30 cellular contexts compared by ENCODE assay signal in genomic region chr3:187161556-187161955, GRCh38. TPM values are rescaled to one million over a fixed set of nuclear protein-coding genes. Genes with fewer than 3 reads are reported as not detected.
"Had no signal": no experiment of that assay in that cellular context is flagged by ENCODE, and none has a peak within 500 bp of the region (broad histone marks: within the 10 kb centered on the region; RNA-seq: fewer than 3 reads in every experiment).

No MANE protein-coding gene starts in this region.

- H3K27me3 Mint-ChIP-seq: activated T-cell treated with anti-CD3 and anti-CD28 coated beads, Interleukin-2, amount 50 U/mL, for 24 hours had no signal

- DNase-seq: activated CD4-positive, alpha-beta memory T cell treated with anti-CD3 and anti-CD28 coated beads, Interleukin-2, amount 10 ng/mL, durations not matched to agents 7 days and 5 days; activated CD4-positive, alpha-beta T cell treated with anti-CD3 and anti-CD28 coated beads for 1 hour; activated CD4-positive, alpha-beta T cell treated with anti-CD3 and anti-CD28 coated beads, Interleukin-2, amount 10 ng/mL, durations not matched to agents 7 days and 5 days; activated CD8-positive, alpha-beta memory T cell treated with anti-CD3 and anti-CD28 coated beads, Interleukin-2, amount 50 U/mL, for 48 hours; activated gamma-delta T cell; activated naive CD4-positive, alpha-beta T cell treated with anti-CD3 and anti-CD28 coated beads, Interleukin-2, amount 50 U/mL, for 16 hours; activated naive CD8-positive, alpha-beta T cell treated with anti-CD3 and anti-CD28 coated beads, Interleukin-2, amount 50 U/mL, for 24 hours; activated T-cell treated with anti-CD3 and anti-CD28 coated beads, Interleukin-2, amount 50 U/mL, for 24 hours; amygdala; dorsolateral prefrontal cortex; effector memory CD4-positive, alpha-beta T cell; erythroblast; hypothalamus; immature natural killer cell; naive B cell; nucleus accumbens; right cardiac atrium; spleen; stimulated activated naive CD4-positive, alpha-beta T cell treated with Interleukin-2 at 50 U/mL for 16 hours; T1000 had no signal

- H3K4me3 Mint-ChIP-seq: activated CD4-positive, alpha-beta memory T cell treated with anti-CD3 and anti-CD28 coated beads, Interleukin-2, amount 10 ng/mL, durations not matched to agents 7 days and 5 days; activated CD4-positive, alpha-beta T cell treated with anti-CD3 and anti-CD28 coated beads, Interleukin-2, amount 10 ng/mL, durations not matched to agents 7 days and 5 days; activated naive CD8-positive, alpha-beta T cell treated with anti-CD3 and anti-CD28 coated beads, Interleukin-2, amount 50 U/mL, for 24 hours; activated T-cell treated with anti-CD3 and anti-CD28 coated beads, Interleukin-2, amount 50 U/mL, for 24 hours; immature natural killer cell; mesothelial cell of epicardium; naive B cell; T-helper 1 cell treated with Interleukin-12 subunit alpha and Interleukin-12 subunit beta and Interleukin-4 antibody, amounts not matched to agents 30 μg/mL and 1 μg/mL, for 36 hours had no signal

- H3K9me3 Mint-ChIP-seq: activated naive CD8-positive, alpha-beta T cell treated with anti-CD3 and anti-CD28 coated beads, Interleukin-2, amount 50 U/mL, for 24 hours; immature natural killer cell; T-helper 1 cell treated with Interleukin-12 subunit alpha and Interleukin-12 subunit beta and Interleukin-4 antibody, amounts not matched to agents 30 μg/mL and 1 μg/mL, for 36 hours had no signal

- H3K4me3 ChIP-seq: coronary artery, dorsolateral prefrontal cortex, gastroesophageal sphincter, spleen, tibial nerve had no signal

- H3K27ac Mint-ChIP-seq: activated CD4-positive, alpha-beta memory T cell treated with anti-CD3 and anti-CD28 coated beads, Interleukin-2, amount 10 ng/mL, durations not matched to agents 7 days and 5 days; activated CD4-positive, alpha-beta T cell treated with anti-CD3 and anti-CD28 coated beads, Interleukin-2, amount 10 ng/mL, durations not matched to agents 7 days and 5 days; activated naive CD8-positive, alpha-beta T cell treated with anti-CD3 and anti-CD28 coated beads, Interleukin-2, amount 50 U/mL, for 24 hours; activated T-cell treated with anti-CD3 and anti-CD28 coated beads, Interleukin-2, amount 50 U/mL, for 24 hours; immature natural killer cell; mesothelial cell of epicardium; T-helper 1 cell treated with Interleukin-12 subunit alpha and Interleukin-12 subunit beta and Interleukin-4 antibody, amounts not matched to agents 30 μg/mL and 1 μg/mL, for 36 hours had no signal

- H3K4me1 Mint-ChIP-seq: activated naive CD8-positive, alpha-beta T cell treated with anti-CD3 and anti-CD28 coated beads, Interleukin-2, amount 50 U/mL, for 24 hours; immature natural killer cell; mesothelial cell of epicardium had no signal

- ATAC-seq: activated naive CD8-positive, alpha-beta T cell treated with anti-CD3 and anti-CD28 coated beads, Interleukin-2, amount 50 U/mL, for 24 hours; gastroesophageal sphincter; right cardiac atrium had no signal

- H3K36me3 Mint-ChIP-seq: immature natural killer cell, mesothelial cell of epicardium had no signal

RNA-seq across cellular contexts. Expression of gene RTP1, which starts 35.7 kb away (rescaled TPM):
- total RNA-seq: activated CD4-positive, alpha-beta memory T cell treated with anti-CD3 and anti-CD28 coated beads, Interleukin-2, amount 10 ng/mL, durations not matched to agents 7 days and 5 days; activated CD4-positive, alpha-beta T cell treated with anti-CD3 and anti-CD28 coated beads, Interleukin-2, amount 10 ng/mL, durations not matched to agents 7 days and 5 days; fibroblast of villous mesenchyme; gastroesophageal sphincter; kidney epithelial cell; lower leg skin; mesothelial cell of epicardium; pulmonary artery endothelial cell; right cardiac atrium; spleen; tibial nerve; ureter had no signal
